In the genomic region with DNA sequence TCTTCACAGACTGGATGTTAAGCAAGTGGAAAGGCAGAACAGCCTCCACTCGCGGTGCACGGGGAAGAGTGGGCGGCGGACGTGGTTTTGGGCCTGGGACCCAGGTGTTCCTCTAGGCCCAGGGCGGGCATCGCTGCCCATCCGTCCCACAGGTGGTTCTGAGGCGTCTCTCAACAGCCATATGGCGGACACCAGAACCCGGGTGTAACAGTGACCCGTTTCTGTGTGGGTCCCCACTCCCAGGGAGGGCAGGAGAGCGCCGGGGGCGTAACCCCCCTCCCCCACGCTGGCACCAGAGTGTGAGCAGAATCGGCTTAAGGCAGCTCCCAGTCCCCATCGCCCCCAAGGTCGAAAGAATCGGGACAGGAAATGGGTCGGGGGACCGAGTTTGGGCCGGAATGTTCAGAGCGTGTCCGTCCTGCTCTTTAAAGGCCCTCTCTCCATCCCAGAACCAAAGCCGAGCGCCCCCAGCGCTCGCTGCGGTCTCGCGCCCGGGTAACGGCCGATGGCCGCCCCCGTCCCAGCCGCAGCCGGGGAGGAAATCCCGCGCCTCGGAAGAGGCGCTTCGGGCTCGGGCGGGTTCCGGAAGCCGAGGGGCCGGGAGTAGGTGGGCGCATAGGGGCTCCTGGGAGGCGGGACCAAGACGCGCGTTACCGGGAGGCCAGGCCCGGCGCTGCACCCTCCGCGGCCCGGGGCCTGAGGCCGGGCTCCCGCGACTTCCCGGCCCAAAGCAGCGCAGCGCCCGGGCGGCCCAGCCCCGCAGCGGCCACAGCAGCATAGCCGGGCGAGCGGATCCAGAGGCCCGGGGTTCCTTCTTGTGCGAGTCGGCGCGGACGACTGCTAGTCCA, we compare ENCODE assay signal across 8 cellular contexts. TPM values are rescaled to one million over a fixed set of nuclear protein-coding genes. Genes with fewer than 3 reads are reported as not detected.
DNase-seq lines count a peak whose midpoint lies in the region; ATAC-seq and TF ChIP-seq lines count a peak whose summit lies in the region.

A gene (minus strand): TSS at position 839 of the 848 bp plus-strand sequence. CDS start 61 bp downstream, at position 778.

- no peaks in the 10 kb centered on the region for H3K9me3 ChIP-seq in neuron (ENCODE audit: low read length)
- H3K9me3 ChIP-seq in suprapubic skin: no peaks in the 10 kb centered on the region

- no peaks in the 10 kb centered on the region for H3K9me3 Mint-ChIP-seq in activated naive CD4-positive, alpha-beta T cell treated with anti-CD3 and anti-CD28 coated beads, Interleukin-2, amount 50 U/mL, for 72 hours

- WGBS in suprapubic skin: 26% methylated on average over 3 of the region's 80 CpGs

- no peak for TF ChIP-seq CTCF in suprapubic skin (IDR thresholded peaks at IDR 0.05)

- peaks cover 24 to 30% of the 10 kb centered on the region in 2 donors for H3K36me3 Mint-ChIP-seq in activated naive CD4-positive, alpha-beta T cell treated with anti-CD3 and anti-CD28 coated beads, Interleukin-2, amount 50 U/mL, for 72 hours

- H3K4me3 ChIP-seq in neuron (ENCODE audit: low read length) (peak within 1 kb of the TSS; percentile 66), suprapubic skin (peak within 1 kb of the TSS; percentile 71)

- no peak for TF ChIP-seq EP300 in suprapubic skin (IDR thresholded peaks at IDR 0.05)

- DNase-seq in D341Med (ENCODE audit: low spot score) (peak; percentile 75), SK-N-DZ (ENCODE audit: low spot score) (peak; percentile 71), germinal center (ENCODE audit: low spot score) (peak; percentile 62), suprapubic skin (ENCODE audit: low spot score in 2 of 2) (peak; percentile 76 to 86)
- peak; percentile 59 to 71 for DNase-seq in activated naive CD4-positive, alpha-beta T cell treated with anti-CD3 and anti-CD28 coated beads, Interleukin-2, amount 50 U/mL, for 72 hours (ENCODE audit: low spot score in 2 of 2)

- peak in 1 of 2 donors; percentile 72 for TF ChIP-seq POLR2A in suprapubic skin (IDR thresholded peaks at IDR 0.05)

- H3K36me3 ChIP-seq in neuron (ENCODE audit: insufficient read depth, low read length) (no peaks in the 10 kb centered on the region), suprapubic skin (peaks cover 7% of the 10 kb centered on the region)

- ATAC-seq in HG02870 (IDR thresholded peaks at IDR 0.05; ENCODE audit: unreplicated experiment): peak; percentile 32
- ATAC-seq in activated naive CD4-positive, alpha-beta T cell treated with anti-CD3 and anti-CD28 coated beads, Interleukin-2, amount 50 U/mL, for 72 hours: peak; percentile 30 to 47
- ATAC-seq in GM19023 (IDR thresholded peaks at IDR 0.05; ENCODE audit: unreplicated experiment): no peak

- peak within 1 kb of the TSS; percentile 92 for H2AFZ ChIP-seq in neuron (ENCODE audit: low read depth, low read length)

- H3K27ac Mint-ChIP-seq in activated naive CD4-positive, alpha-beta T cell treated with anti-CD3 and anti-CD28 coated beads, Interleukin-2, amount 50 U/mL, for 72 hours: peak within 1 kb of the TSS; percentile 97 to 99

- H3K27ac ChIP-seq in suprapubic skin: peak within 1 kb of the TSS; percentile 92

- H3K4me1 ChIP-seq in neuron (ENCODE audit: insufficient read depth, low read length): peaks cover 16% of the 10 kb centered on the region
- peaks cover 56% of the 10 kb centered on the region for H3K4me1 ChIP-seq in suprapubic skin

- H3K27me3 ChIP-seq in neuron (ENCODE audit: insufficient read depth, low read length) (no peaks in the 10 kb centered on the region), suprapubic skin (no peaks in the 10 kb centered on the region)

RNA-seq across cellular contexts. Expression of the gene that starts here (rescaled TPM):
- polyA plus RNA-seq in SK-N-DZ (2014; cell fraction: cytosol; rRNA removed): 9.3 and 10.9 TPM in 2 replicates
- polyA plus RNA-seq in SK-N-DZ (2014; cell fraction: nucleus; rRNA removed): 26.9 and 35.9 TPM in 2 replicates
- total RNA-seq in activated naive CD4-positive, alpha-beta T cell treated with anti-CD3 and anti-CD28 coated beads, Interleukin-2, amount 50 U/mL, for 72 hours: 1 to 10 TPM; 2.7 to 9.1 TPM
- total RNA-seq in suprapubic skin: 10 to 100 TPM; 13.6 to 27.0 (median 19.7) TPM
